Comparison of ENCODE assay signal across 10 cellular contexts in the genomic region with DNA sequence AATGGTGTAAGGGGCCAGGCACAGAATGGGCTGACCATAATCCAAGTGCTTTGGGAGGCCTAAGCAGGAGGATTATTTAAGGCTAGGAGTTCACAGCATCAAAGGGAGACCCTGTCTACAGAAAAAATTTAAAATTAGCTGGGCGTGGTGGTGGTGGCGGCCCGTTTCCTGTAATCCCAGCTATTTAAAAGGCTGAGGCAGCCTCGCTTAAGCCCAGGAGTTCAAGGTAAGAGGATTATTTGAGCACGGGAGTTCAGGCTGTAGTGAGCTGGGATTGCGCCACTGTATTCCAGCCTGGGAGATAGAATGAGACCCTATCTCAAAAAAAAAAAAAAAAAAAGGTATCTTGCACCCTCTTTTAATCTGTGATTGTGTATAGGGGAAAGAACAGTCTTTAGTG. TPM values are rescaled to one million over a fixed set of nuclear protein-coding genes. Genes with fewer than 3 reads are reported as not detected.
DNase-seq lines count a peak whose midpoint lies in the region; ATAC-seq, FAIRE-seq and TF ChIP-seq lines count a peak whose summit lies in the region.
"Had no signal": no experiment of that assay in that cellular context is flagged by ENCODE, and none has a peak within 500 bp of the region (broad histone marks: within the 10 kb centered on the region; RNA-seq: fewer than 3 reads in every experiment).

No MANE protein-coding gene starts in this region.

- FAIRE-seq in RCC 7860 (lab: Jason Lieb, UNC), result no peak

- H3K36me3 Mint-ChIP-seq in activated CD4-positive, alpha-beta memory T cell treated with anti-CD3 and anti-CD28 coated beads for 36 hours, result peaks cover 41% of the 10 kb centered on the region
- H3K36me3 Mint-ChIP-seq in type B pancreatic cell, result peaks cover 3% of the 10 kb centered on the region

- H3K9me3 ChIP-seq in left ventricle myocardium inferior (replicated peaks) (no peaks in the 10 kb centered on the region), iPS-15b (ENCODE audit: control insufficient read depth, insufficient read depth, low read length) (no peaks in the 10 kb centered on the region)

- H3K4me3 ChIP-seq in left ventricle myocardium inferior, result peak overlapping the region; percentile 75
- H3K4me3 ChIP-seq in iPS-15b (ENCODE audit: low read depth, low read length), result peak overlapping the region; percentile 90

- peak overlapping the region; percentile 90 for H3K4me3 Mint-ChIP-seq in activated CD4-positive, alpha-beta memory T cell treated with anti-CD3 and anti-CD28 coated beads for 36 hours
- peak overlapping the region; percentile 98 for H3K4me3 Mint-ChIP-seq in type B pancreatic cell

- no peaks in the 10 kb centered on the region for H3K27me3 Mint-ChIP-seq in activated CD4-positive, alpha-beta memory T cell treated with anti-CD3 and anti-CD28 coated beads for 36 hours
- H3K27me3 Mint-ChIP-seq in type B pancreatic cell, result no peaks in the 10 kb centered on the region

- H3K9ac ChIP-seq in iPS-15b (ENCODE audit: low read depth, low read length), result peak overlapping the region; percentile 24

- peak overlapping the region; percentile 87 for H3K27ac Mint-ChIP-seq in activated CD4-positive, alpha-beta memory T cell treated with anti-CD3 and anti-CD28 coated beads for 36 hours
- H3K27ac Mint-ChIP-seq in type B pancreatic cell, result peak overlapping the region; percentile 95

- no peaks in the 10 kb centered on the region for H3K27me3 ChIP-seq in left ventricle myocardium inferior (ENCODE audit: low read depth)
- H3K27me3 ChIP-seq in iPS-15b (ENCODE audit: control insufficient read depth, insufficient read depth, low read length), result no peaks in the 10 kb centered on the region

- peaks cover 43% of the 10 kb centered on the region for H3K4me1 Mint-ChIP-seq in activated CD4-positive, alpha-beta memory T cell treated with anti-CD3 and anti-CD28 coated beads for 36 hours (ENCODE audit: low read depth)
- peaks cover 25% of the 10 kb centered on the region for H3K4me1 Mint-ChIP-seq in type B pancreatic cell (ENCODE audit: unreplicated experiment)

- ATAC-seq in left ventricle myocardium superior (no peak), HG03097 (IDR thresholded peaks at IDR 0.05; ENCODE audit: low FRiP score, unreplicated experiment) (no peak)

- DNase-seq in left ventricle myocardium inferior, result no peak
- DNase-seq in left ventricle myocardium superior, result no peak
- DNase-seq in activated CD4-positive, alpha-beta memory T cell treated with anti-CD3 and anti-CD28 coated beads for 36 hours, result no peak
- no peak for DNase-seq in type B pancreatic cell (ENCODE audit: extremely low spot score, unreplicated experiment)
- DNase-seq in SIG-M5 (lab: John Stamatoyannopoulos, UW), result no peak
- no peak for DNase-seq in RCC 7860 (ENCODE audit: low spot score)
- DNase-seq: anterior cingulate cortex, head of caudate nucleus had no signal

- no peak overlapping the region for H3K27ac ChIP-seq in left ventricle myocardium inferior (replicated peaks)

- intact Hi-C loops in left ventricle myocardium inferior (cut with micrococcal nuclease), result no loop called here
- intact Hi-C loops in left ventricle myocardium superior (cut with micrococcal nuclease), result no loop called here
- intact Hi-C loops in activated CD4-positive, alpha-beta memory T cell treated with anti-CD3 and anti-CD28 coated beads for 36 hours (cut with micrococcal nuclease), result loop anchor here (2.0 to 5.0 kb wide), 2 partner anchors 215 to 253 kb away; a partner anchor contains a TSS

- H3K4me1 ChIP-seq in left ventricle myocardium inferior (peaks cover 50% of the 10 kb centered on the region), iPS-15b (ENCODE audit: control insufficient read depth, insufficient read depth, low read length) (no peaks in the 10 kb centered on the region)

- H3K36me3 ChIP-seq in left ventricle myocardium inferior (peaks cover 33% of the 10 kb centered on the region), iPS-15b (ENCODE audit: control insufficient read depth, insufficient read depth, low read length) (peaks cover 4% of the 10 kb centered on the region)

- CTCF ChIA-PET in activated CD4-positive, alpha-beta memory T cell treated with anti-CD3 and anti-CD28 coated beads for 36 hours (lab: Charles Lee), result interaction anchor here (1.1 kb wide), 1 partner anchor 116 kb away, joined by 3 read pairs; no protein-coding TSS in a partner anchor

- POLR2A ChIA-PET in activated CD4-positive, alpha-beta memory T cell treated with anti-CD3 and anti-CD28 coated beads for 36 hours (lab: Charles Lee), result no interaction called here

- TF ChIP-seq CTCF in left ventricle myocardium inferior (IDR thresholded peaks at IDR 0.05; ENCODE audit: borderline replicate concordance) (no peak), type B pancreatic cell (conservative IDR thresholded peaks at IDR 0.05) (no peak)

- no peaks in the 10 kb centered on the region for H3K9me3 Mint-ChIP-seq in activated CD4-positive, alpha-beta memory T cell treated with anti-CD3 and anti-CD28 coated beads for 36 hours
- H3K9me3 Mint-ChIP-seq in type B pancreatic cell, result no peaks in the 10 kb centered on the region

RNA-seq across cellular contexts. Expression of a gene that starts 1.9 kb away (rescaled TPM):
- total RNA-seq in left ventricle myocardium inferior (258 TPM), left ventricle myocardium superior (262 TPM), type B pancreatic cell (ENCODE audit: low replicate concordance) (268 and 281 TPM in 2 replicates)
- total RNA-seq in activated CD4-positive, alpha-beta memory T cell treated with anti-CD3 and anti-CD28 coated beads for 36 hours, result 100 to 1,000 TPM; 318 to 323 TPM

RNA-seq across cellular contexts. Expression of a gene that starts 2.0 kb away (rescaled TPM):
- total RNA-seq in left ventricle myocardium inferior (13.9 TPM), left ventricle myocardium superior (13.3 TPM), type B pancreatic cell (ENCODE audit: low replicate concordance) (15.0 and 25.7 TPM in 2 replicates)
- 10 to 100 TPM; 24.3 to 24.4 TPM for total RNA-seq in activated CD4-positive, alpha-beta memory T cell treated with anti-CD3 and anti-CD28 coated beads for 36 hours

RNA-seq across cellular contexts. Expression of a gene that starts 4.6 kb away (rescaled TPM):
- 4.3 TPM for total RNA-seq in left ventricle myocardium inferior
- 4.9 TPM for total RNA-seq in left ventricle myocardium superior
- 10 to 100 TPM; 13.8 to 14.5 TPM for total RNA-seq in activated CD4-positive, alpha-beta memory T cell treated with anti-CD3 and anti-CD28 coated beads for 36 hours
- total RNA-seq in type B pancreatic cell (ENCODE audit: low replicate concordance), result 9.3 and 16.0 TPM in 2 replicates

RNA-seq across cellular contexts. Expression of a gene that starts 12.1 kb away (rescaled TPM):
- total RNA-seq in left ventricle myocardium inferior (42.6 TPM), left ventricle myocardium superior (50.8 TPM), type B pancreatic cell (ENCODE audit: low replicate concordance) (212 and 367 TPM in 2 replicates)
- total RNA-seq in activated CD4-positive, alpha-beta memory T cell treated with anti-CD3 and anti-CD28 coated beads for 36 hours, result 1 to 10 TPM; 3.2 to 3.8 TPM
